25 cellular contexts compared by ENCODE assay signal in the genomic region with DNA sequence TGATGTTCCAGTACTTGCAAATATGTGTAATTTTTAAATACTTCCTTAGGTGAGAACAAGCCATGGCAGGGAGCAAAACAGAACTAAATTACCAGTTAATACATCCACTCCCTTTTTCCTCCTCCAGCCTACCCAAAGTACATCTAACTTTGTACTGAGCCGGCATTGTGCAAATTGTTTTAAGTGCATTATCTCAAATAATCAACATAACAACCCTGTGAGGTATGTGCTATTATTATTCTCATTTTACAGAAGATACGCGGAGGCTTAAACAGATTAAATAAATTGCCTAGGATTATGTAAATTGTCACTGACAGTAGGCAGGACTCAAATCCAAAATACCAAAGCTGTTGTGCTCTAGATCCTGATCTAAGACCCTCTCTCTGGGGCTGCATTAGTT.
"Had no signal": no experiment of that assay in that cellular context is flagged by ENCODE, and none has a peak within 500 bp of the region (broad histone marks: within the 10 kb centered on the region; RNA-seq: fewer than 3 reads in every experiment).

No MANE protein-coding gene starts in this region.

- H3K4me3 ChIP-seq: PC-9 had no signal

- H3K4me1 Mint-ChIP-seq: activated CD4-positive, alpha-beta T cell treated with anti-CD3 and anti-CD28 coated beads, Interleukin-2, amount 10 ng/mL, durations not matched to agents 24 days and 14 days; activated CD8-positive, alpha-beta memory T cell treated with anti-CD3 and anti-CD28 coated beads, Interleukin-2, amount 10 ng/mL, durations not matched to agents 7 days and 5 days; activated naive CD8-positive, alpha-beta T cell treated with anti-CD3 and anti-CD28 coated beads, Interleukin-2, amount 50 U/mL, for 24 hours had no signal

- H3K27ac ChIP-seq: PC-9 had no signal

- ATAC-seq: activated CD8-positive, alpha-beta memory T cell treated with anti-CD3 and anti-CD28 coated beads, Interleukin-2, amount 10 ng/mL, durations not matched to agents 7 days and 5 days; activated naive CD4-positive, alpha-beta T cell treated with anti-CD3 and anti-CD28 coated beads, Interleukin-2, amount 50 U/mL, for 72 hours; activated naive CD8-positive, alpha-beta T cell treated with anti-CD3 and anti-CD28 coated beads, Interleukin-2, amount 50 U/mL, for 24 hours had no signal

- H3K27me3 Mint-ChIP-seq: activated CD4-positive, alpha-beta T cell treated with anti-CD3 and anti-CD28 coated beads, Interleukin-2, amount 10 ng/mL, durations not matched to agents 24 days and 14 days; activated CD8-positive, alpha-beta memory T cell treated with anti-CD3 and anti-CD28 coated beads, Interleukin-2, amount 10 ng/mL, durations not matched to agents 7 days and 5 days; activated naive CD8-positive, alpha-beta T cell treated with anti-CD3 and anti-CD28 coated beads, Interleukin-2, amount 50 U/mL, for 24 hours; activated T-cell treated with anti-CD3 and anti-CD28 coated beads, Interleukin-2, amount 50 U/mL, for 24 hours had no signal

- H3K9me3 Mint-ChIP-seq: activated CD4-positive, alpha-beta T cell treated with anti-CD3 and anti-CD28 coated beads, Interleukin-2, amount 10 ng/mL, durations not matched to agents 24 days and 14 days; activated naive CD8-positive, alpha-beta T cell treated with anti-CD3 and anti-CD28 coated beads, Interleukin-2, amount 50 U/mL, for 24 hours; activated T-cell treated with anti-CD3 and anti-CD28 coated beads, Interleukin-2, amount 50 U/mL, for 24 hours; activated T-helper 1 cell treated with anti-CD3 and anti-CD28 coated beads, Interleukin-12 subunit alpha, Interleukin-12 subunit beta, Interleukin-2, Interleukin-4 antibody, amounts not matched to agents 30 ng/mL and 10 ng/mL and 1 ng/mL, durations not matched to agents 14 hours and 24 hours and 36 hours; T-helper 1 cell treated with Interleukin-12 subunit alpha and Interleukin-12 subunit beta and Interleukin-4 antibody, amounts not matched to agents 30 μg/mL and 1 μg/mL, for 36 hours had no signal

- H3K4me3 Mint-ChIP-seq: activated CD4-positive, alpha-beta T cell treated with anti-CD3 and anti-CD28 coated beads, Interleukin-2, amount 10 ng/mL, durations not matched to agents 24 days and 14 days; activated CD8-positive, alpha-beta memory T cell treated with anti-CD3 and anti-CD28 coated beads, Interleukin-2, amount 10 ng/mL, durations not matched to agents 7 days and 5 days; activated naive CD8-positive, alpha-beta T cell treated with anti-CD3 and anti-CD28 coated beads, Interleukin-2, amount 50 U/mL, for 24 hours; activated T-cell treated with anti-CD3 and anti-CD28 coated beads, Interleukin-2, amount 50 U/mL, for 24 hours; activated T-helper 1 cell treated with anti-CD3 and anti-CD28 coated beads, Interleukin-12 subunit alpha, Interleukin-12 subunit beta, Interleukin-2, Interleukin-4 antibody, amounts not matched to agents 30 ng/mL and 10 ng/mL and 1 ng/mL, durations not matched to agents 14 hours and 24 hours and 36 hours; brain; T-helper 1 cell treated with Interleukin-12 subunit alpha and Interleukin-12 subunit beta and Interleukin-4 antibody, amounts not matched to agents 30 μg/mL and 1 μg/mL, for 36 hours had no signal

- H3K27ac Mint-ChIP-seq: activated CD4-positive, alpha-beta T cell treated with anti-CD3 and anti-CD28 coated beads, Interleukin-2, amount 10 ng/mL, durations not matched to agents 24 days and 14 days; activated CD8-positive, alpha-beta memory T cell treated with anti-CD3 and anti-CD28 coated beads, Interleukin-2, amount 10 ng/mL, durations not matched to agents 7 days and 5 days; activated naive CD4-positive, alpha-beta T cell treated with anti-CD3 and anti-CD28 coated beads, Interleukin-2, amount 50 U/mL, for 72 hours; activated naive CD8-positive, alpha-beta T cell treated with anti-CD3 and anti-CD28 coated beads, Interleukin-2, amount 50 U/mL, for 24 hours; activated T-cell treated with anti-CD3 and anti-CD28 coated beads, Interleukin-2, amount 50 U/mL, for 24 hours; activated T-helper 1 cell treated with anti-CD3 and anti-CD28 coated beads, Interleukin-12 subunit alpha, Interleukin-12 subunit beta, Interleukin-2, Interleukin-4 antibody, amounts not matched to agents 30 ng/mL and 10 ng/mL and 1 ng/mL, durations not matched to agents 14 hours and 24 hours and 36 hours; brain; T-helper 1 cell treated with Interleukin-12 subunit alpha and Interleukin-12 subunit beta and Interleukin-4 antibody, amounts not matched to agents 30 μg/mL and 1 μg/mL, for 36 hours had no signal

- FAIRE-seq: astrocyte had no signal

- H3K36me3 Mint-ChIP-seq: activated CD8-positive, alpha-beta memory T cell treated with anti-CD3 and anti-CD28 coated beads, Interleukin-2, amount 10 ng/mL, durations not matched to agents 7 days and 5 days; activated naive CD4-positive, alpha-beta T cell treated with anti-CD3 and anti-CD28 coated beads, Interleukin-2, amount 50 U/mL, for 72 hours; brain had no signal

- DNase-seq: activated CD4-positive, alpha-beta T cell treated with anti-CD3 and anti-CD28 coated beads for 1 hour; activated CD4-positive, alpha-beta T cell treated with anti-CD3 and anti-CD28 coated beads, Interleukin-2, amount 10 ng/mL, durations not matched to agents 24 days and 14 days; activated CD4-positive, alpha-beta T cell treated with anti-CD3 and anti-CD28 coated beads, Interleukin-2, amount 50 U/mL, for 48 hours; activated CD8-positive, alpha-beta memory T cell treated with anti-CD3 and anti-CD28 coated beads, Interleukin-2, amount 10 ng/mL, durations not matched to agents 7 days and 5 days; activated effector memory CD4-positive, alpha-beta T cell treated with Interleukin-2 at 50 U/mL for 16 hours; activated naive CD4-positive, alpha-beta T cell; activated naive CD8-positive, alpha-beta T cell treated with anti-CD3 and anti-CD28 coated beads, Interleukin-2, amount 50 U/mL, for 24 hours; activated T-cell treated with anti-CD3 and anti-CD28 coated beads, Interleukin-2, amount 50 U/mL, for 24 hours; amygdala; NCI-H1048; NCI-H146; NCI-H1930; NCI-H2107; NCI-H2171 treated with DMSO at 0.1 percent for 48 hours; NCI-H226; NCI-H526; NCI-H774; NK-92 treated with Interleukin-12 subunit alpha and Interleukin-12 subunit beta, amount 100 ng/mL, for 24 hours; PC-9; SHP77 treated with DMSO at 0.1 percent for 48 hours had no signal
